1 cellular context compared by ENCODE assay signal in genomic region chr10:5008857-5009548, GRCh38.
A peak's percentile ranks its signal among the peaks of the same experiment; 100 is the strongest.
TF ChIP-seq lines count a peak whose summit lies in the region.
"Not testable (repeated sequence)": the region's sequence is repeated elsewhere in the genome, so short reads cannot be mapped to it uniquely, and the experiment has no call there.

No MANE protein-coding gene starts in this region.

TF ChIP-seq in HepG2, 621 proteins besides CTCF, POLR2A, EP300 and RAD21 (continued from another document and continues in another):
- TF ChIP-seq GATA4 (IDR thresholded peaks at IDR 0.05; ENCODE audit: borderline replicate concordance, low read depth) (peak; percentile 20; the same call in 1 of the 2 replicates), ARID5B (CRISPR knock-in tag; IDR thresholded peaks at IDR 0.05) (peak; percentile 96), ZNF362 (CRISPR knock-in tag; IDR thresholded peaks at IDR 0.05; ENCODE audit: borderline replicate concordance) (peak; percentile 81), IRF2 (CRISPR knock-in tag; IDR thresholded peaks at IDR 0.05) (peak; percentile 74; the same call in 1 of the 2 replicates), REST (IDR thresholded peaks at IDR 0.05; ENCODE audit: borderline replicate concordance in 1 of 2, low read depth in 1 of 2, low read length in 2 of 2) (0 out of 4 replicates have a peak, but pooled peaks of 1 of the 2 experiments have one; percentile 22), TBL1XR1 (IDR thresholded peaks at IDR 0.05; ENCODE audit: borderline replicate concordance, low read length, partially characterized antibody) (peak; percentile 28), TBX2 (CRISPR knock-in tag; IDR thresholded peaks at IDR 0.05; ENCODE audit: borderline replicate concordance) (peak; percentile 61; the same call in 1 of the 2 replicates), NR2C2 (CRISPR knock-in tag; IDR thresholded peaks at IDR 0.05; ENCODE audit: borderline replicate concordance) (peak; percentile 22; the same call in 1 of the 2 replicates), GATAD2A (CRISPR knock-in tag; IDR thresholded peaks at IDR 0.05) (peak; percentile 97), HOXA3 (CRISPR knock-in tag; IDR thresholded peaks at IDR 0.05) (peak; percentile 48; the same call in 1 of the 2 replicates), ATF2 (CRISPR knock-in tag; IDR thresholded peaks at IDR 0.05) (0 out of 2 replicates have a peak, but pooled peaks have one; percentile 39), HOMEZ (CRISPR knock-in tag; IDR thresholded peaks at IDR 0.05; ENCODE audit: low read depth) (peak; percentile 72), HDAC1 (CRISPR knock-in tag; IDR thresholded peaks at IDR 0.05) (peak; percentile 36; the same call in 1 of the 2 replicates), ZMYM4 (CRISPR knock-in tag; IDR thresholded peaks at IDR 0.05) (peak; percentile 70), FOXO1 (CRISPR knock-in tag; IDR thresholded peaks at IDR 0.05) (peak; percentile 80; the same call in 1 of the 2 replicates), NFE2 (CRISPR knock-in tag; IDR thresholded peaks at IDR 0.05) (peak; percentile 53), MEIS2 (CRISPR knock-in tag; IDR thresholded peaks at IDR 0.05) (peak; percentile 86), TEAD3 (CRISPR knock-in tag; optimal IDR thresholded peaks at IDR 0.05; ENCODE audit: borderline replicate concordance) (peak; percentile 60), SMAD3 (CRISPR knock-in tag; IDR thresholded peaks at IDR 0.05) (0 out of 2 replicates have a peak, but pooled peaks have one; percentile 21), TARDBP (CRISPR knock-in tag; IDR thresholded peaks at IDR 0.05) (0 out of 2 replicates have a peak, but pooled peaks have one; percentile 28), BCL6 (CRISPR knock-in tag; IDR thresholded peaks at IDR 0.05) (peak; percentile 63; the same call in 1 of the 2 replicates), SOX6 (CRISPR knock-in tag; IDR thresholded peaks at IDR 0.05) (peak; percentile 99), MEIS1 (CRISPR knock-in tag; IDR thresholded peaks at IDR 0.05; ENCODE audit: borderline replicate concordance) (0 out of 2 replicates have a peak, but pooled peaks have one; percentile 57), SOX5 (CRISPR knock-in tag; IDR thresholded peaks at IDR 0.05; ENCODE audit: borderline replicate concordance) (peak; percentile 99), MAFF (IDR thresholded peaks at IDR 0.05; ENCODE audit: low read depth, low read length) (peak; percentile 78), MED1 (CRISPR knock-in tag; IDR thresholded peaks at IDR 0.05) (peak; percentile 91), ERF (CRISPR knock-in tag; IDR thresholded peaks at IDR 0.05) (0 out of 2 replicates have a peak, but pooled peaks have one; percentile 34), GABPA (CRISPR knock-in tag; IDR thresholded peaks at IDR 0.05; ENCODE audit: low read depth) (peak; percentile 17; the same call in 1 of the 2 replicates), SMC3 (IDR thresholded peaks at IDR 0.05; ENCODE audit: low read length) (peak; percentile 31; the same call in 1 of the 2 replicates), SALL1 (CRISPR knock-in tag; IDR thresholded peaks at IDR 0.05) (peak; percentile 85), ATF4 (CRISPR knock-in tag; IDR thresholded peaks at IDR 0.05) (peak in 1 of 2 experiments; percentile 31; a peak in 1 of 4 replicates), LCORL (IDR thresholded peaks at IDR 0.05) (0 out of 2 replicates have a peak, but pooled peaks have one; percentile 22), LCORL (CRISPR knock-in tag; IDR thresholded peaks at IDR 0.05) (0 out of 2 replicates have a peak, but pooled peaks have one; percentile 35), FOXP4 (CRISPR knock-in tag; IDR thresholded peaks at IDR 0.05) (peak; percentile 87), PHF21A (CRISPR knock-in tag; IDR thresholded peaks at IDR 0.05) (peak; percentile 43; the same call in 1 of the 2 replicates), NFIC (IDR thresholded peaks at IDR 0.05; ENCODE audit: low read length) (peak; percentile 63; the same call in 1 of the 2 replicates), ZNF24 (IDR thresholded peaks at IDR 0.05) (0 out of 2 replicates have a peak, but pooled peaks have one; percentile 33), ZGPAT (CRISPR knock-in tag; IDR thresholded peaks at IDR 0.05) (peak; percentile 73; the same call in 1 of the 2 replicates), FOSL1 (CRISPR knock-in tag; IDR thresholded peaks at IDR 0.05; ENCODE audit: borderline replicate concordance) (peak; percentile 41; the same call in 1 of the 2 replicates), PPARG (CRISPR knock-in tag; conservative IDR thresholded peaks at IDR 0.05) (peak; percentile 46), TFE3 (CRISPR knock-in tag; IDR thresholded peaks at IDR 0.05) (peak; percentile 48; the same call in 1 of the 2 replicates), CREM (IDR thresholded peaks at IDR 0.05) (peak; percentile 73), FOXA3 (CRISPR knock-in tag; IDR thresholded peaks at IDR 0.05) (peak; percentile 92), KLF6 (CRISPR knock-in tag; IDR thresholded peaks at IDR 0.05) (peak; percentile 29; the same call in 1 of the 2 replicates)
- TF ChIP-seq SOX6 (IDR thresholded peaks at IDR 0.05); GABPA (IDR thresholded peaks at IDR 0.05; ENCODE audit: low read depth, low read length); CREM (CRISPR knock-in tag; IDR thresholded peaks at IDR 0.05): not testable (repeated sequence)
